19 cellular contexts compared by ENCODE assay signal in the genomic region with DNA sequence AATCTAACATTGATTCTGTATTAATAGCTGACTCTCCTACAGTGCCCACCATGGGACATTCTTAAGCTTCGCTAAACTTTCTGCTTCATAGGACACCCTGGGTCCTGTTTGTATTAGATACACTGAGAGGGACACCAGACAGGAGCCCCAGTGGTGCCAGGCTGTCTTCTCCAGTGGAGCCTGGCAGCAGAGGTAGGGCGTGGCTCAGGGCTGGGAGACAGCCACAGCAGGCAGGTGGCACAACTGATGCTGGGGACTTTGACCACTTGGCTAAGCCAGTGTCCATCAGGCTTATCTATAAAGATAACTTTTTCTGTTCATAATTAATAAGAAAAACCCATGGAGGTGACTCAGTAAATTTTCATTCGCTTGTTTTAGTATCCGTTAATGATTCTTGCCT. TPM values are rescaled to one million over a fixed set of nuclear protein-coding genes. Genes with fewer than 3 reads are reported as not detected.
DNase-seq lines count a peak whose midpoint lies in the region; ATAC-seq and TF ChIP-seq lines count a peak whose summit lies in the region.
"Had no signal": no experiment of that assay in that cellular context is flagged by ENCODE, and none has a peak within 500 bp of the region (broad histone marks: within the 10 kb centered on the region; RNA-seq: fewer than 3 reads in every experiment).

No MANE protein-coding gene starts in this region.

- H3K4me1 ChIP-seq in Peyer's patch, result peaks cover 0 to 10% (median 0%) of the 10 kb centered on the region in 4 donors

- no peak for DNase-seq in activated naive CD8-positive, alpha-beta T cell treated with anti-CD3 and anti-CD28 coated beads, Interleukin-2, amount 50 U/mL, for 24 hours
- DNase-seq in Peyer's patch (peak in 2 of 3 donors; percentile 85 to 87), left lobe of liver (ENCODE audit: low spot score) (peak; percentile 79), nucleus accumbens (lab: John Stamatoyannopoulos, UW) (no peak), NCI-H1092 treated with DMSO at 0.1 percent for 48 hours (lab: John Stamatoyannopoulos, UW) (no peak)
- no peak for DNase-seq in stimulated activated naive B cell treated with anti-CD40 and anti-IgM and Interleukin-4, amounts not matched to agents 10 μg/mL and 1 μg/mL and 100 μg/mL, for 72 hours
- DNase-seq: EL, GF-D8, Karpas-422, NCI-H1417, NCI-H1694 treated with DMSO at 0.1 percent for 48 hours, NCI-H2081 treated with DMSO at 0.1 percent for 48 hours, NCI-H2171 treated with DMSO at 0.1 percent for 48 hours, NCI-H446, NCI-H69 had no signal

- TF ChIP-seq POLR2A in Peyer's patch (IDR thresholded peaks at IDR 0.05), result no peak

- H3K4me1 Mint-ChIP-seq in activated naive CD8-positive, alpha-beta T cell (ENCODE audit: low read depth), result peaks cover 17% of the 10 kb centered on the region
- peaks cover 24% of the 10 kb centered on the region for H3K4me1 Mint-ChIP-seq in activated naive CD8-positive, alpha-beta T cell treated with anti-CD3 and anti-CD28 coated beads, Interleukin-2, amount 50 U/mL, for 24 hours
- H3K4me1 Mint-ChIP-seq in stimulated activated naive B cell treated with anti-CD40 and anti-IgM and Interleukin-4, amounts not matched to agents 10 μg/mL and 1 μg/mL and 100 μg/mL, for 72 hours, result peaks cover 23 to 52% of the 10 kb centered on the region in 2 donors
- H3K4me1 Mint-ChIP-seq: CD14-positive monocyte had no signal

- H3K27ac Mint-ChIP-seq in activated naive CD8-positive, alpha-beta T cell, result peak overlapping the region; percentile 16
- no peak overlapping the region for H3K27ac Mint-ChIP-seq in activated naive CD8-positive, alpha-beta T cell treated with anti-CD3 and anti-CD28 coated beads, Interleukin-2, amount 50 U/mL, for 24 hours
- H3K27ac Mint-ChIP-seq in stimulated activated naive B cell treated with anti-CD40 and anti-IgM and Interleukin-4, amounts not matched to agents 10 μg/mL and 1 μg/mL and 100 μg/mL, for 72 hours, result peak overlapping the region; percentile 53
- H3K27ac Mint-ChIP-seq: CD14-positive monocyte had no signal

- no peaks in the 10 kb centered on the region for H3K27me3 ChIP-seq in Peyer's patch

- no peaks in the 10 kb centered on the region for H3K9me3 Mint-ChIP-seq in activated naive CD8-positive, alpha-beta T cell (ENCODE audit: low read depth)
- no peaks in the 10 kb centered on the region for H3K9me3 Mint-ChIP-seq in activated naive CD8-positive, alpha-beta T cell treated with anti-CD3 and anti-CD28 coated beads, Interleukin-2, amount 50 U/mL, for 24 hours
- no peaks in the 10 kb centered on the region for H3K9me3 Mint-ChIP-seq in stimulated activated naive B cell treated with anti-CD40 and anti-IgM and Interleukin-4, amounts not matched to agents 10 μg/mL and 1 μg/mL and 100 μg/mL, for 72 hours

- no peak for ATAC-seq in activated naive CD8-positive, alpha-beta T cell treated with anti-CD3 and anti-CD28 coated beads, Interleukin-2, amount 50 U/mL, for 24 hours
- ATAC-seq in left lobe of liver (peak; percentile 99), HG03159 (IDR thresholded peaks at IDR 0.05; ENCODE audit: unreplicated experiment) (no peak)
- ATAC-seq in stimulated activated naive B cell treated with anti-CD40 and anti-IgM and Interleukin-4, amounts not matched to agents 10 μg/mL and 1 μg/mL and 100 μg/mL, for 72 hours (replicated peaks), result no peak
- ATAC-seq: Panc1 had no signal

- no peaks in the 10 kb centered on the region for H3K36me3 ChIP-seq in Peyer's patch

- no peak overlapping the region for H3K4me3 Mint-ChIP-seq in activated naive CD8-positive, alpha-beta T cell
- H3K4me3 Mint-ChIP-seq in activated naive CD8-positive, alpha-beta T cell treated with anti-CD3 and anti-CD28 coated beads, Interleukin-2, amount 50 U/mL, for 24 hours, result no peak overlapping the region
- H3K4me3 Mint-ChIP-seq in stimulated activated naive B cell treated with anti-CD40 and anti-IgM and Interleukin-4, amounts not matched to agents 10 μg/mL and 1 μg/mL and 100 μg/mL, for 72 hours, result no peak overlapping the region
- H3K4me3 Mint-ChIP-seq: CD14-positive monocyte had no signal

- TF ChIP-seq CTCF in Peyer's patch (IDR thresholded peaks at IDR 0.05), result peak in 1 of 6 experiments; percentile 13

- no peaks in the 10 kb centered on the region for H3K27me3 Mint-ChIP-seq in activated naive CD8-positive, alpha-beta T cell
- no peaks in the 10 kb centered on the region for H3K27me3 Mint-ChIP-seq in activated naive CD8-positive, alpha-beta T cell treated with anti-CD3 and anti-CD28 coated beads, Interleukin-2, amount 50 U/mL, for 24 hours
- H3K27me3 Mint-ChIP-seq in stimulated activated naive B cell treated with anti-CD40 and anti-IgM and Interleukin-4, amounts not matched to agents 10 μg/mL and 1 μg/mL and 100 μg/mL, for 72 hours, result no peaks in the 10 kb centered on the region

- no peak overlapping the region for H3K4me3 ChIP-seq in Peyer's patch

- no peaks in the 10 kb centered on the region for H3K9me3 ChIP-seq in Peyer's patch

- no peaks in the 10 kb centered on the region for H3K36me3 Mint-ChIP-seq in activated naive CD8-positive, alpha-beta T cell
- peaks cover 5% of the 10 kb centered on the region for H3K36me3 Mint-ChIP-seq in activated naive CD8-positive, alpha-beta T cell treated with anti-CD3 and anti-CD28 coated beads, Interleukin-2, amount 50 U/mL, for 24 hours (ENCODE audit: low read depth)
- H3K36me3 Mint-ChIP-seq in stimulated activated naive B cell treated with anti-CD40 and anti-IgM and Interleukin-4, amounts not matched to agents 10 μg/mL and 1 μg/mL and 100 μg/mL, for 72 hours, result peaks cover 13 to 33% of the 10 kb centered on the region in 2 donors
- H3K36me3 Mint-ChIP-seq: CD14-positive monocyte had no signal

- peak overlapping the region in 1 of 4 donors; percentile 60 for H3K27ac ChIP-seq in Peyer's patch

RNA-seq across cellular contexts. Expression of a gene that starts 21.8 kb away (rescaled TPM):
- 10 to 100 TPM in 3 of 4 donors, 1 to 10 TPM in 1; 7.4 to 34.0 (median 22.3) TPM for total RNA-seq in Peyer's patch
- total RNA-seq in left lobe of liver, result 9.8 TPM

RNA-seq across cellular contexts. Expression of a gene that starts 30.2 kb away (rescaled TPM):
- total RNA-seq in Peyer's patch, result 10 to 100 TPM; 46.4 to 79.7 (median 65.7) TPM
- total RNA-seq in left lobe of liver, result 18.1 TPM

Comparison
In these comparisons a context has a peak if more than half of its experiments do, and no peak if none do; other contexts are left out.
1. DNase-seq: peak in Peyer's patch (2 of 3) and left lobe of liver (single experiment); none in activated naive CD8-positive, alpha-beta T cell treated with anti-CD3 and anti-CD28 coated beads, Interleukin-2, amount 50 U/mL, for 24 hours (single experiment), stimulated activated naive B cell treated with anti-CD40 and anti-IgM and Interleukin-4, amounts not matched to agents 10 μg/mL and 1 μg/mL and 100 μg/mL, for 72 hours (single experiment), nucleus accumbens (0 of 56) and NCI-H1092 treated with DMSO at 0.1 percent for 48 hours (single experiment).